ENCODE assay signal across 8 cellular contexts in the genomic region with DNA sequence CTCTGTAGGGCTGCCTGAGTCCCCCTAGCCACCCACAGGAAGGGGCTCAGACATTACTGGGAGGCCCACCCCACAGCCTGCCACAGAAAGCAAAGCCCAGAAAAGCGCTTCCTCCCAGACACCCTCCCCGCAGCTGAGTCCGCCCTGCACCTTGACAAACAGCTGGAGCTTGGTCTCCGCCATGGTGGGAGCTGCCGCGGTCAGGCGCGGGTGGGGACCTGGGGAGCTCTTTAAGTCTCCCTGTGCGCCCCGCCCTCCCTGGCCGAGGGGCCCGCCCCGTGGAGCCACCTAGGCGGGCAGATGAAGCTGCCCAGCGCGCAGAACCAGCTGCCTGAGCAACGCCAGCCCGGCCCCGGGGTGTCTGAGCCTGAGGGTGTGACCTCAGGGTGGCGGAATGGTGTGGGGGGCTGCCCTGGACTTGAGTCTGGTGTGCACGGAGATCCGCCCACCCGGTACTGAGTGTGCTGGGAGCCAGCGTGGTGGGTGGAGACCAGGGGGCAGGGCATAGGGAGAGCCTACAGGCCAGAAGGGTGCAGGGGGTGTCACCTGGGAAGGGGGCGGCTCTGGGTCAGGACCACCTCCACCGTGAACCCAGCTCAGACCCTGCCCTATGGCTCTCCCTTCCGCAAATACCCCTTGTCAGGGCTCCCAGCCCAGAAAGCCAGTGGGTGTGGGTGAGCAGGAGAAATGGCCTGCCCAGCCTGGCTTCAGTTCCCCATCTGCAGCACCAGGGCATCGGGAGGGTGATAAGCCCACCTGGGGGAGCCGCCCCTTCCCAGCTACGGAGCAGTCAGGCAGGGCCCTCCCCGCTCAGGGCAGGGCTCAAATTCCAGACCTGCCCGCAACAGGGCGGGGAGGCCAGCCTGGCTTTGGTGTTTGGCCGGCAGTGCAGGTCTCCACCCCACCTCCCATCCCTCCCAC. TPM values are rescaled to one million over a fixed set of nuclear protein-coding genes. Genes with fewer than 3 reads are reported as not detected.
DNase-seq lines count a peak whose midpoint lies in the region; ATAC-seq, FAIRE-seq and TF ChIP-seq lines count a peak whose summit lies in the region.

TSS of gene CLIC3 (minus strand) at position 208 of the 921 bp plus-strand sequence. CDS start at position 183, 25 bp downstream.

- H3K4me2 ChIP-seq in GM23338 = peak within 1 kb of the TSS; percentile 86
- peak within 1 kb of the TSS; percentile 17 for H3K4me2 ChIP-seq in GM12878 (ENCODE audit: control insufficient read depth, insufficient read depth)

- DNase-seq in GM23338 (ENCODE audit: low spot score) = peak; percentile 39
- DNase-seq in RPMI8226 = peak; percentile 71
- no peak for DNase-seq in GM12878 (ENCODE audit: low read depth, low spot score)
- peak; percentile 39 for DNase-seq in naive B cell
- DNase-seq in midbrain (lab: John Stamatoyannopoulos, UW) = no peak

- peaks cover 3% of the 10 kb centered on the region for H3K4me1 Mint-ChIP-seq in GM23338
- H3K4me1 Mint-ChIP-seq in naive B cell = peaks cover 21 to 54% (median 54%) of the 10 kb centered on the region in 3 donors

- CTCF ChIA-PET in GM12878 (lab: Yijun Ruan, JAX) = interaction anchor here (0.6 to 2.1 kb wide), 7 partner anchors 9 to 538 kb away, joined by 3 to 9 read pairs (median 4); no protein-coding TSS in a partner anchor

- H3F3A ChIP-seq in GM23338 (replicated peaks; ENCODE audit: low read depth) = no peaks in the 10 kb centered on the region

- H3K79me2 ChIP-seq in GM23338 (replicated peaks; ENCODE audit: insufficient read depth) (no peaks in the 10 kb centered on the region), GM12878 (ENCODE audit: control insufficient read depth, insufficient read depth, low read length) (no peaks in the 10 kb centered on the region; the same call in 1 of the 2 replicates)

- H2AFZ ChIP-seq in GM23338 (0 out of 2 replicates have a peak within 1 kb of the TSS, but pooled peaks have one; percentile 18), GM12878 (ENCODE audit: control insufficient read depth, low read depth, low read length) (no peak within 1 kb of the TSS)

- H3K4me1 ChIP-seq in GM23338 (ENCODE audit: insufficient read depth) (peaks cover 6% of the 10 kb centered on the region; the same call in 1 of the 2 replicates), GM12878 (ENCODE audit: control insufficient read depth, insufficient read depth, low read length) (peaks cover 45% of the 10 kb centered on the region)

- H3K9me2 ChIP-seq in GM23338 (ENCODE audit: insufficient read depth) = no peaks in the 10 kb centered on the region

- H3K27me3 Mint-ChIP-seq in GM23338 (ENCODE audit: insufficient read depth, low read depth, poor library complexity) (peaks cover 14% of the 10 kb centered on the region), naive B cell (peaks cover 3 to 18% (median 6%) of the 10 kb centered on the region in 3 donors)

- no peaks in the 10 kb centered on the region for H3K9me3 ChIP-seq in GM12878 (replicated peaks; ENCODE audit: control insufficient read depth, insufficient read depth, low read length)

- TF ChIP-seq CTCF in GM23338 (conservative IDR thresholded peaks at IDR 0.05; ENCODE audit: low read depth in 2 of 2) = no peak
- no peak for TF ChIP-seq CTCF in GM12878 (IDR thresholded peaks at IDR 0.05 in 2 of 3, conservative IDR thresholded peaks at IDR 0.05 in 1 of 3; ENCODE audit: control insufficient read depth in 2 of 3, extremely low read depth in 1 of 3, insufficient read depth in 1 of 3, low read depth in 3 of 3, low read length in 3 of 3)

- RAD21 ChIA-PET in GM12878 (lab: Charles Lee; ENCODE audit: unreplicated experiment) = interaction anchor here (0.9 to 1.4 kb wide), 3 partner anchors 38 to 71 kb away, joined by 3 to 8 read pairs (median 5); no protein-coding TSS in a partner anchor

- H3K9me3 Mint-ChIP-seq in GM23338 (no peaks in the 10 kb centered on the region; the same call in 2 of the 3 replicates), naive B cell (no peaks in the 10 kb centered on the region)

- ATAC-seq in GM23338 = peak; percentile 26
- ATAC-seq in GM12878 = no peak
- no peak for ATAC-seq in naive B cell (ENCODE audit: low read depth in 2 of 2)
- ATAC-seq in HG02759 (IDR thresholded peaks at IDR 0.05; ENCODE audit: unreplicated experiment) = no peak
- ATAC-seq in HG03432 (IDR thresholded peaks at IDR 0.05; ENCODE audit: unreplicated experiment) = no peak
- no peak for ATAC-seq in GM18517 (IDR thresholded peaks at IDR 0.05; ENCODE audit: unreplicated experiment)

- no peaks in the 10 kb centered on the region for H3K36me3 ChIP-seq in GM23338 (ENCODE audit: insufficient read depth)
- no peaks in the 10 kb centered on the region for H3K36me3 ChIP-seq in GM12878 (ENCODE audit: control insufficient read depth in 2 of 2, insufficient read depth in 2 of 2, low read length in 1 of 2)

- POLR2A ChIA-PET in GM12878 (lab: Charles Lee) = interaction anchor here (0.5 to 0.9 kb wide), 3 partner anchors 30 to 297 kb away, joined by 3 to 4 read pairs (median 3); no protein-coding TSS in a partner anchor

- no peaks in the 10 kb centered on the region for H4K20me1 ChIP-seq in GM23338 (replicated peaks; ENCODE audit: insufficient read depth)
- no peaks in the 10 kb centered on the region for H4K20me1 ChIP-seq in GM12878 (ENCODE audit: control insufficient read depth, insufficient read depth)

- BruUV-seq in GM12878 (replicated peaks; lab: Mats Ljungman, UMichigan) = no TSS peak

- no peak within 1 kb of the TSS for H3K9ac ChIP-seq in GM12878 (ENCODE audit: control insufficient read depth, insufficient read depth, low read length)

- no peak for TF ChIP-seq RAD21 in GM12878 (IDR thresholded peaks at IDR 0.05; ENCODE audit: insufficient read depth, low read depth, low read length)

- H3K27ac Mint-ChIP-seq in GM23338 = no peak within 1 kb of the TSS
- H3K27ac Mint-ChIP-seq in naive B cell = peak within 1 kb of the TSS in 3 of 6 donors; percentile 65 to 69 (median 66)

- H3K36me3 Mint-ChIP-seq in GM23338 (ENCODE audit: low read depth) = no peaks in the 10 kb centered on the region
- H3K36me3 Mint-ChIP-seq in naive B cell = no peaks in the 10 kb centered on the region

- H3K27ac ChIP-seq in GM23338 (ENCODE audit: low read depth) (no peak within 1 kb of the TSS), GM12878 (ENCODE audit: control insufficient read depth, insufficient read depth) (no peak within 1 kb of the TSS)

- H3K27me3 ChIP-seq in GM23338 (ENCODE audit: insufficient read depth) = peaks cover 37% of the 10 kb centered on the region
- H3K27me3 ChIP-seq in GM12878 (replicated peaks in 1 of 2; ENCODE audit: control insufficient read depth in 2 of 2, insufficient read depth in 2 of 2, low read length in 1 of 2) = peaks cover 2 to 6% of the 10 kb centered on the region in 2 experiments; a peak in 3 of 4 replicates

- intact Hi-C loops in GM12878 (cut with micrococcal nuclease; ENCODE audit: unreplicated experiment) = no loop called here

- in situ Hi-C loops in GM12878 (cut with MboI) = no loop called here

- FAIRE-seq in GM12878 (lab: Jason Lieb, UNC) = no peak

- H3K4me3 Mint-ChIP-seq in GM23338 (no peak within 1 kb of the TSS; the same call in 2 of the 3 replicates), naive B cell (peak within 1 kb of the TSS; percentile 59 to 74 (median 64))

- 11% methylated on average over 33 of the region's 34 CpGs for WGBS in GM12878 (ENCODE audit: insufficient coverage, insufficient replicate concordance, low lambda C conversion rate, missing lambda C conversion rate)

- SMC1A ChIA-PET in GM12878 (lab: Charles Lee; ENCODE audit: uncharacterized antibody, unreplicated experiment) = interaction anchor here (1.0 kb wide), 1 partner anchor 39 kb away, joined by 3 read pairs; no protein-coding TSS in a partner anchor

- H3K4me3 ChIP-seq in GM23338 (peak within 1 kb of the TSS; percentile 55), GM12878 (no peak within 1 kb of the TSS)

- TF ChIP-seq POLR2A in GM12878 (IDR thresholded peaks at IDR 0.05; ENCODE audit: low read depth, low read length) = no peak; the same call in 1 of the 2 replicates

- TF ChIP-seq EP300 in GM12878 (IDR thresholded peaks at IDR 0.05; ENCODE audit: borderline replicate concordance in 1 of 2, control insufficient read depth in 1 of 2, low read depth in 2 of 2, low read length in 2 of 2) = no peak

TF ChIP-seq in GM23338, 12 proteins besides CTCF, POLR2A, EP300 and RAD21:
- TF ChIP-seq ZNF331 (CRISPR knock-in tag; IDR thresholded peaks at IDR 0.05; ENCODE audit: low read depth) = no peak
- no peak for TF ChIP-seq STAT1 (IDR thresholded peaks at IDR 0.05; ENCODE audit: unreplicated experiment)

TF ChIP-seq in GM12878, 131 proteins besides CTCF, POLR2A, EP300 and RAD21 (continues in another document):
- 0 out of 2 replicates have a peak, but pooled peaks have one; percentile 54 for TF ChIP-seq TCF12 (IDR thresholded peaks at IDR 0.05; ENCODE audit: low read depth, low read length)

RNA-seq across cellular contexts. Expression of gene CLIC3, which starts in this region (rescaled TPM):
- 0.56 TPM in 1 of 2 replicates, not detected in the other for total RNA-seq in GM23338 (2014; rRNA removed; shearing (Covaris generic))
- 0.53 and 0.57 TPM in 2 replicates for polyA plus RNA-seq in GM23338 (2016; fragmentation: Nextera tagmentation; extraction: Ambion mirVana)
- not detected in 2 replicates for total RNA-seq in GM12878 (2013; cell fraction: nucleolus; rRNA removed)
- not detected in 2 replicates for total RNA-seq in GM12878 (2014; rRNA removed)
- total RNA-seq in GM12878 (2014; rRNA removed; fragmentation: Illumina TruSeq; extraction: Trizol) = not detected in 2 replicates
- total RNA-seq in GM12878 (2021) = not detected in 2 replicates
- not detected for polyA plus RNA-seq in GM12878 (2011; ENCODE audit: low read depth)
- polyA plus RNA-seq in GM12878 (2011; rRNA removed) = not detected in 2 replicates
- not detected in 2 replicates for polyA plus RNA-seq in GM12878 (2011; cell fraction: cytosol; rRNA removed)
- not detected in 2 replicates for polyA plus RNA-seq in GM12878 (2011; cell fraction: nucleus; rRNA removed)
- 0.18 TPM in 1 of 2 replicates, not detected in the other for polyA plus RNA-seq in GM12878 (2012)
- not detected in 2 replicates for polyA plus RNA-seq in GM12878 (2014; fragmentation: Illumina TruSeq; extraction: Trizol)
- not detected for polyA plus RNA-seq in GM12878 (2014; fragmentation: Nextera tagmentation; extraction: Ambion mirVana)
- polyA plus RNA-seq in GM12878 (2014; rRNA removed) = 0.25 TPM in 1 of 2 replicates, not detected in the other
- under 1 TPM in 1 of 2 experiments, not detected in 1; 0.31 TPM for polyA plus RNA-seq in GM12878 (2016; fragmentation: Nextera tagmentation; extraction: Ambion mirVana)
- polyA minus RNA-seq in GM12878 (2011; rRNA and poly(A)+ RNA removed) = not detected in 2 replicates
- polyA minus RNA-seq in GM12878 (2011; cell fraction: cytosol; rRNA and poly(A)+ RNA removed) = 0.94 and 1.6 TPM in 2 replicates
- not detected in 2 replicates for polyA minus RNA-seq in GM12878 (2011; cell fraction: nucleus; rRNA and poly(A)+ RNA removed)
- polyA plus RNA-seq in naive B cell (ENCODE audit: low read depth in 6 of 6) = 1 to 10 TPM in 3 of 6 donors, under 1 TPM in 2, not detected in 1; 0.82 to 2.7 (median 1.1) TPM

Comparison
In these comparisons a context has a peak if more than half of its experiments do, and no peak if none do; other contexts are left out.
1. Peak in DNase-seq, ATAC-seq, H3K4me3 ChIP-seq and H3K4me2 ChIP-seq in GM23338; RNA of the gene not detected or under 1 TPM.
2. DNase-seq: peak in RPMI8226 (single experiment) and naive B cell (single experiment); none in GM12878 (single experiment) and midbrain (single experiment).